ENCODE assay signal across 8 cellular contexts in genomic region chr22:32723632-32724031, GRCh38.
DNase-seq lines count a peak whose midpoint lies in the region; ATAC-seq lines count a peak whose summit lies in the region.

No MANE protein-coding gene starts in this region.

- peak; percentile 91 for DNase-seq in AG20443 (ENCODE audit: low spot score)
- DNase-seq in T-helper 9 cell, result peak; percentile 3
- DNase-seq in central memory CD4-positive, alpha-beta T cell, result peak; percentile 5
- peak; percentile 76 for DNase-seq in mucosa of gallbladder (ENCODE audit: low spot score)
- no peak for DNase-seq in cerebellar nuclear complex (lab: John Stamatoyannopoulos, UW)

- H3K27ac Mint-ChIP-seq in stimulated activated naive CD8-positive, alpha-beta T cell treated with anti-CD3 and anti-CD28 coated beads, Interleukin-15, Interleukin-2, amounts not matched to agents 100 ng/mL and 50 ng/mL, for 24 hours, result peak overlapping the region; percentile 50

- H3K9me3 Mint-ChIP-seq in stimulated activated naive CD8-positive, alpha-beta T cell treated with anti-CD3 and anti-CD28 coated beads, Interleukin-15, Interleukin-2, amounts not matched to agents 100 ng/mL and 50 ng/mL, for 24 hours, result peaks cover 4% of the 10 kb centered on the region

- ATAC-seq in HG02938 (IDR thresholded peaks at IDR 0.05; ENCODE audit: unreplicated experiment) (peak; percentile 72), GM18868 (IDR thresholded peaks at IDR 0.05; ENCODE audit: unreplicated experiment) (no peak)

- H3K36me3 Mint-ChIP-seq in stimulated activated naive CD8-positive, alpha-beta T cell treated with anti-CD3 and anti-CD28 coated beads, Interleukin-15, Interleukin-2, amounts not matched to agents 100 ng/mL and 50 ng/mL, for 24 hours (ENCODE audit: low read depth), result no peaks in the 10 kb centered on the region

- H3K27me3 Mint-ChIP-seq in stimulated activated naive CD8-positive, alpha-beta T cell treated with anti-CD3 and anti-CD28 coated beads, Interleukin-15, Interleukin-2, amounts not matched to agents 100 ng/mL and 50 ng/mL, for 24 hours, result peaks cover 14% of the 10 kb centered on the region

- H3K4me1 Mint-ChIP-seq in stimulated activated naive CD8-positive, alpha-beta T cell treated with anti-CD3 and anti-CD28 coated beads, Interleukin-15, Interleukin-2, amounts not matched to agents 100 ng/mL and 50 ng/mL, for 24 hours (ENCODE audit: low read depth), result peaks cover 33% of the 10 kb centered on the region

- H3K4me3 Mint-ChIP-seq in stimulated activated naive CD8-positive, alpha-beta T cell treated with anti-CD3 and anti-CD28 coated beads, Interleukin-15, Interleukin-2, amounts not matched to agents 100 ng/mL and 50 ng/mL, for 24 hours, result no peak overlapping the region

Comparison
In these comparisons a context has a peak if more than half of its experiments do, and no peak if none do; other contexts are left out.
1. DNase-seq: peak in AG20443 (single experiment), T-helper 9 cell (single experiment), central memory CD4-positive, alpha-beta T cell (single experiment) and mucosa of gallbladder (single experiment); none in cerebellar nuclear complex (0 of 2).